16 cellular contexts compared by ENCODE assay signal in the genomic region with DNA sequence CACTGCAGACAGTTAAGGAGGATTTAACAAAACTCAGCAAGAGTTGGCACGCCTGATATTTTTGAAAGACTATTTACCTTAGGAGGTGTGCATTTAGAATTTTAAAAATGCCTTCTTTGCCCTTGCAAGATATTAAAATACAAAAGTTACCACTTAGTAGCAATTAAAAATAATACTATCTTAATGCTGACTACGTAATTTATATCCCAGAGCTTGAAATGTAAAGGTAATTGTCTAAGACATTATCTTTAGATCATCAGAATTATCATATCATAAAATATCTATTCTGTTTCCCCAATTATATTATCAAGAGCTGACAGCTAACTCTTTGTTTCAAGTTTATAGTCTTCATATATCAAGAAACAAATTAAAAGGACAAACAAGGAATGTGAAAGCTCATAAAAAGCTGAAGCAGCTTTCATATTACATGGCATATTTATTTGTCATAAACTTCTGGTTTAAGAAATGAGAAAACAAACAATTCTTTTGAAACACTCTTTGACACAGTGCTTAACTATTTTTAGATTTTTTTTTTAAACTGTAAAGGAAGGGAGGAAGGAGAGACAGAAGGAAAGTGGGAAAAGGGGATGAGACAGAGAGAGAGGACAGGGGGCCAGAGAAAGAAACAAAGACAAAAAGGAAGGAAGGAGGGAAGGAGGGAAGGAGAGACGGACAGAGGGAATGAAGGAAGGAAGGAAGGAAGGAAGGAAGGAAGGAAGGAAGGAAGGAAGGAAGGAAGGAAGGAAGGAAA.
DNase-seq lines count a peak whose midpoint lies in the region; ATAC-seq and TF ChIP-seq lines count a peak whose summit lies in the region.
"Had no signal": no experiment of that assay in that cellular context is flagged by ENCODE, and none has a peak within 500 bp of the region (broad histone marks: within the 10 kb centered on the region; RNA-seq: fewer than 3 reads in every experiment).

No MANE protein-coding gene starts in this region.

- TF ChIP-seq CTCF in H9 (conservative IDR thresholded peaks at IDR 0.05) = no peak
- TF ChIP-seq CTCF in nephron progenitor cell (IDR thresholded peaks at IDR 0.05) = no peak
- no peak for TF ChIP-seq CTCF in tibial artery (IDR thresholded peaks at IDR 0.05)

- no peak overlapping the region for H3K18ac ChIP-seq in H9 (ENCODE audit: insufficient read length, low read depth, low read length)

- no peak overlapping the region for H3K4ac ChIP-seq in H9 (ENCODE audit: low read depth, low read length)

- no peak overlapping the region for H2BK15ac ChIP-seq in H9 (ENCODE audit: low read depth, low read length)

- no peaks in the 10 kb centered on the region for H3K79me1 ChIP-seq in H9 (ENCODE audit: insufficient read depth, low read depth, low read length, poor library complexity, severe bottlenecking)

- no peak for ATAC-seq in left cardiac atrium

- H3K79me2 ChIP-seq in H9 (ENCODE audit: insufficient read depth, low read length) = no peaks in the 10 kb centered on the region
- H3K79me2 ChIP-seq: hepatocyte had no signal

- H3K4me3 ChIP-seq in adipocyte (ENCODE audit: low read length) (peak overlapping the region; percentile 33), tibial artery (no peak overlapping the region)
- H3K4me3 ChIP-seq: hepatocyte, PC-9 had no signal

- no peak overlapping the region for H2AFZ ChIP-seq in H9 (ENCODE audit: low read length)
- H2AFZ ChIP-seq: hepatocyte, PC-9 had no signal

- CTCF ChIA-PET in activated CD4-positive, alpha-beta memory T cell treated with anti-CD3 and anti-CD28 coated beads for 36 hours (lab: Charles Lee) = interaction anchor here (1.1 to 1.3 kb wide), 2 partner anchors 50 to 156 kb away, joined by 4 read pairs; no protein-coding TSS in a partner anchor
- CTCF ChIA-PET in activated CD4-positive, alpha-beta memory T cell treated with anti-CD3 and anti-CD28 coated beads, Interleukin-2, amount 10 ng/mL, durations not matched to agents 7 days and 5 days (lab: Charles Lee) = interaction anchor here (0.8 to 1.3 kb wide), 2 partner anchors 87 to 156 kb away, joined by 3 read pairs; no protein-coding TSS in a partner anchor

- H3K36me3 ChIP-seq in adipocyte (ENCODE audit: control insufficient read depth, insufficient read depth, low read length, severe bottlenecking) (no peaks in the 10 kb centered on the region), tibial artery (no peaks in the 10 kb centered on the region)

- H3K56ac ChIP-seq in H9 (ENCODE audit: insufficient read length, low read depth, low read length) = no peak overlapping the region

- H2BK20ac ChIP-seq in H9 (ENCODE audit: low read depth, low read length, poor library complexity, severe bottlenecking) = no peak overlapping the region

- no peak overlapping the region for H4K91ac ChIP-seq in H9 (ENCODE audit: insufficient read length, low read depth, low read length)

- H3K23ac ChIP-seq in H9 (ENCODE audit: insufficient read length, low read depth, low read length) = no peak overlapping the region

- no peak overlapping the region for H2BK5ac ChIP-seq in H9 (ENCODE audit: insufficient read length, low read length)

- H3K4me3 Mint-ChIP-seq in activated CD4-positive, alpha-beta memory T cell treated with anti-CD3 and anti-CD28 coated beads for 36 hours = no peak overlapping the region
- H3K4me3 Mint-ChIP-seq in activated CD4-positive, alpha-beta memory T cell treated with anti-CD3 and anti-CD28 coated beads, Interleukin-2, amount 10 ng/mL, durations not matched to agents 7 days and 5 days = no peak overlapping the region
- H3K4me3 Mint-ChIP-seq in H9 (no peak overlapping the region), nephron progenitor cell (no peak overlapping the region)
- H3K4me3 Mint-ChIP-seq: CD4-positive, alpha-beta T cell; memory B cell; type B pancreatic cell had no signal

- H3K9me3 ChIP-seq in H9 (ENCODE audit: control insufficient read depth, low read depth, low read length) = no peaks in the 10 kb centered on the region
- H3K9me3 ChIP-seq in adipocyte (ENCODE audit: control insufficient read depth, low read length) = no peaks in the 10 kb centered on the region
- no peaks in the 10 kb centered on the region for H3K9me3 ChIP-seq in tibial artery

- H2BK12ac ChIP-seq in H9 (ENCODE audit: insufficient read length, low read depth, low read length) = no peak overlapping the region

- no CpG with 5 or more reads among the region's 3 CpGs for WGBS in H9 (ENCODE audit: extremely low coverage, insufficient read length, low lambda C conversion rate)

- H3K27me3 Mint-ChIP-seq in activated CD4-positive, alpha-beta memory T cell treated with anti-CD3 and anti-CD28 coated beads for 36 hours = no peaks in the 10 kb centered on the region
- H3K27me3 Mint-ChIP-seq in activated CD4-positive, alpha-beta memory T cell treated with anti-CD3 and anti-CD28 coated beads, Interleukin-2, amount 10 ng/mL, durations not matched to agents 7 days and 5 days = no peaks in the 10 kb centered on the region
- no peaks in the 10 kb centered on the region for H3K27me3 Mint-ChIP-seq in H9 (ENCODE audit: low read depth)
- no peaks in the 10 kb centered on the region for H3K27me3 Mint-ChIP-seq in nephron progenitor cell (ENCODE audit: low read depth, poor library complexity)
- H3K27me3 Mint-ChIP-seq: CD4-positive, alpha-beta T cell; memory B cell; type B pancreatic cell had no signal

- no peaks in the 10 kb centered on the region for H3K23me2 ChIP-seq in H9 (ENCODE audit: insufficient read length, low read depth, low read length, poor library complexity, severe bottlenecking)

- no peak overlapping the region for H3K14ac ChIP-seq in H9 (ENCODE audit: insufficient read depth, low read length)

- no peak for DNase-seq in activated CD4-positive, alpha-beta memory T cell treated with anti-CD3 and anti-CD28 coated beads for 36 hours
- no peak for DNase-seq in activated CD4-positive, alpha-beta memory T cell treated with anti-CD3 and anti-CD28 coated beads, Interleukin-2, amount 10 ng/mL, durations not matched to agents 7 days and 5 days
- DNase-seq in H9 = no peak
- peak; percentile 12 for DNase-seq in adipocyte (ENCODE audit: low read depth)
- DNase-seq in nephron progenitor cell = no peak
- DNase-seq in tibial artery = no peak
- DNase-seq in occipital lobe (lab: John Stamatoyannopoulos, UW) = no peak
- no peak for DNase-seq in left cardiac atrium
- DNase-seq: CD4-positive, alpha-beta T cell; islet precursor cell; NCI-H774 had no signal

- no peak overlapping the region for H2BK120ac ChIP-seq in H9 (ENCODE audit: low read depth, low read length, poor library complexity, severe bottlenecking)

- H3K9ac ChIP-seq in H9 (ENCODE audit: extremely low read depth, insufficient read length, low read length) (no peak overlapping the region), adipocyte (ENCODE audit: low read length) (peak overlapping the region; percentile 64)

- H3K27me3 ChIP-seq in H9 (ENCODE audit: insufficient read depth, low read length) = no peaks in the 10 kb centered on the region
- no peaks in the 10 kb centered on the region for H3K27me3 ChIP-seq in adipocyte (replicated peaks; ENCODE audit: control insufficient read depth, insufficient read depth, low read length)
- no peaks in the 10 kb centered on the region for H3K27me3 ChIP-seq in tibial artery
- H3K27me3 ChIP-seq: hepatocyte had no signal

- H2AK5ac ChIP-seq in H9 (ENCODE audit: insufficient read length, low read length) = no peak overlapping the region

- POLR2A ChIA-PET in activated CD4-positive, alpha-beta memory T cell treated with anti-CD3 and anti-CD28 coated beads for 36 hours (lab: Charles Lee) = interaction anchor here (0.8 kb wide), 1 partner anchor 9 kb away, joined by 5 read pairs; no protein-coding TSS in a partner anchor
- POLR2A ChIA-PET in activated CD4-positive, alpha-beta memory T cell treated with anti-CD3 and anti-CD28 coated beads, Interleukin-2, amount 10 ng/mL, durations not matched to agents 7 days and 5 days (lab: Charles Lee) = interaction anchor here (1.0 to 1.3 kb wide), 2 partner anchors 9 to 11 kb away, joined by 3 to 4 read pairs; no protein-coding TSS in a partner anchor

- H3K4me1 ChIP-seq in H9 (ENCODE audit: insufficient read depth, low read length) (no peaks in the 10 kb centered on the region), adipocyte (ENCODE audit: control insufficient read depth, insufficient read depth, low read length) (peaks cover 34% of the 10 kb centered on the region), tibial artery (no peaks in the 10 kb centered on the region)

- no peak overlapping the region for H4K5ac ChIP-seq in H9 (ENCODE audit: insufficient read length, low read depth, low read length)

- H3K4me1 Mint-ChIP-seq in activated CD4-positive, alpha-beta memory T cell treated with anti-CD3 and anti-CD28 coated beads for 36 hours (ENCODE audit: low read depth) = peaks cover 26% of the 10 kb centered on the region
- H3K4me1 Mint-ChIP-seq in activated CD4-positive, alpha-beta memory T cell treated with anti-CD3 and anti-CD28 coated beads, Interleukin-2, amount 10 ng/mL, durations not matched to agents 7 days and 5 days = peaks cover 29% of the 10 kb centered on the region
- H3K4me1 Mint-ChIP-seq in H9 = peaks cover 0 to 4% of the 10 kb centered on the region in 2 experiments; a peak in 1 of 4 replicates
- H3K4me1 Mint-ChIP-seq in nephron progenitor cell = no peaks in the 10 kb centered on the region
- H3K4me1 Mint-ChIP-seq: nephron had no signal

- no peaks in the 10 kb centered on the region for H4K20me1 ChIP-seq in H9 (ENCODE audit: control insufficient read depth, insufficient read depth, insufficient read length)

- H3K9me3 Mint-ChIP-seq in activated CD4-positive, alpha-beta memory T cell treated with anti-CD3 and anti-CD28 coated beads for 36 hours = no peaks in the 10 kb centered on the region
- H3K9me3 Mint-ChIP-seq in activated CD4-positive, alpha-beta memory T cell treated with anti-CD3 and anti-CD28 coated beads, Interleukin-2, amount 10 ng/mL, durations not matched to agents 7 days and 5 days = peaks cover 4% of the 10 kb centered on the region
- H3K9me3 Mint-ChIP-seq in H9 = no peaks in the 10 kb centered on the region
- H3K9me3 Mint-ChIP-seq in nephron progenitor cell = no peaks in the 10 kb centered on the region
- H3K9me3 Mint-ChIP-seq: CD4-positive, alpha-beta T cell; memory B cell; nephron; type B pancreatic cell had no signal

- intact Hi-C loops in activated CD4-positive, alpha-beta memory T cell treated with anti-CD3 and anti-CD28 coated beads for 36 hours (cut with micrococcal nuclease) = no loop called here
- intact Hi-C loops in tibial artery (cut with DNase I; ENCODE audit: low total_unique reads) = no loop called here
- intact Hi-C loops in left cardiac atrium (cut with DNase I) = no loop called here

- H4K8ac ChIP-seq in H9 (replicated peaks; ENCODE audit: insufficient read length, low read depth, low read length) = no peak overlapping the region

- no peak overlapping the region for H3K4me2 ChIP-seq in H9 (ENCODE audit: insufficient read depth, insufficient read length, low read length)
- H3K4me2 ChIP-seq: hepatocyte, PC-9 had no signal

- peak overlapping the region; percentile 10 for H3K27ac Mint-ChIP-seq in activated CD4-positive, alpha-beta memory T cell treated with anti-CD3 and anti-CD28 coated beads for 36 hours
- H3K27ac Mint-ChIP-seq in activated CD4-positive, alpha-beta memory T cell treated with anti-CD3 and anti-CD28 coated beads, Interleukin-2, amount 10 ng/mL, durations not matched to agents 7 days and 5 days = no peak overlapping the region
- H3K27ac Mint-ChIP-seq in H9 (peak overlapping the region; percentile 5 to 94 (median 83); a peak in 5 of 7 replicates), nephron progenitor cell (peak overlapping the region; percentile 7)
- H3K27ac Mint-ChIP-seq: CD4-positive, alpha-beta T cell; memory B cell; type B pancreatic cell had no signal

- H3T11ph ChIP-seq in H9 (ENCODE audit: low read length) = no peak overlapping the region

- peaks cover 4% of the 10 kb centered on the region for H3K36me3 Mint-ChIP-seq in activated CD4-positive, alpha-beta memory T cell treated with anti-CD3 and anti-CD28 coated beads for 36 hours
- H3K36me3 Mint-ChIP-seq in activated CD4-positive, alpha-beta memory T cell treated with anti-CD3 and anti-CD28 coated beads, Interleukin-2, amount 10 ng/mL, durations not matched to agents 7 days and 5 days (ENCODE audit: low read depth) = peaks cover 24% of the 10 kb centered on the region
- peaks cover 0 to 14% (median 9%) of the 10 kb centered on the region in 3 experiments; a peak in 5 of 7 replicates for H3K36me3 Mint-ChIP-seq in H9 (ENCODE audit: insufficient read depth in 1 of 3, low read depth in 3 of 3)
- H3K36me3 Mint-ChIP-seq in nephron progenitor cell (ENCODE audit: low read depth) = peaks cover 19% of the 10 kb centered on the region
- H3K36me3 Mint-ChIP-seq: memory B cell had no signal

- H3K27ac ChIP-seq in H9 (ENCODE audit: insufficient read length, low read depth, low read length) (no peak overlapping the region), tibial artery (no peak overlapping the region)
- H3K27ac ChIP-seq: hepatocyte, PC-9 had no signal
